Comparison of ENCODE assay signal across 1 cellular context in the genomic region with DNA sequence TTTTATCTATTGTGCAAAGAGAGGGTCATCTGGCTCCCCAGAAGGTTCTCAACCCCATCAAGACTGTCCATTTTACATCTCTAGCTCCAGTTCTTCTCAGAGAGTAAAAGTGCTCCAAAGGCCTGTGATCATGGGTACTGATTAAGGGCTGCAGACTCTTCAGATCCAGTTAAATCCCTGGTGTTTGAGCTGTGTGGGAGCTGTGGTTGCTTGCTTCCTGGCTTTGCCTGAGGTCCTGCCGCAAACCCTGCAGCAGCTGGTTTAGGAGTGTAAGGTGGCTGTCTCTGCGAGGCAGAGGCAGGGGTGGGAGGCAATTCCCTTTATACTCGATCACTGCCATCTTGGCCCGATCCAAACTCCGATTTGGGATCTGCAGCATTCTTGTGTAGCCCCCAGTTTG.
TF ChIP-seq lines count a peak whose summit lies in the region.

No MANE protein-coding gene starts in this region.

TF ChIP-seq in IMR-90, 13 proteins besides CTCF, POLR2A, EP300 and RAD21:
- TF ChIP-seq MAZ (IDR thresholded peaks at IDR 0.05; ENCODE audit: borderline replicate concordance, low read depth, low read length) (no peak), BHLHE40 (IDR thresholded peaks at IDR 0.05; ENCODE audit: low read depth, low read length) (no peak), SMC3 (IDR thresholded peaks at IDR 0.05; ENCODE audit: low read depth, low read length) (no peak), CEBPB (IDR thresholded peaks at IDR 0.05; ENCODE audit: low read depth, low read length) (no peak), NFE2L2 (IDR thresholded peaks at IDR 0.05; ENCODE audit: low read depth, low read length) (no peak), FOS (IDR thresholded peaks at IDR 0.05; ENCODE audit: low read depth, low read length) (no peak), RFX5 (IDR thresholded peaks at IDR 0.05; ENCODE audit: low read depth, low read length) (no peak), MAFK (IDR thresholded peaks at IDR 0.05; ENCODE audit: low read depth, low read length) (no peak), RCOR1 (IDR thresholded peaks at IDR 0.05; ENCODE audit: insufficient replicate concordance, low read length) (no peak), MXI1 (IDR thresholded peaks at IDR 0.05; ENCODE audit: borderline replicate concordance, low read depth, low read length) (no peak), CHD1 (IDR thresholded peaks at IDR 0.05; ENCODE audit: low read depth, low read length) (no peak)
- TF ChIP-seq, protein P1, sequence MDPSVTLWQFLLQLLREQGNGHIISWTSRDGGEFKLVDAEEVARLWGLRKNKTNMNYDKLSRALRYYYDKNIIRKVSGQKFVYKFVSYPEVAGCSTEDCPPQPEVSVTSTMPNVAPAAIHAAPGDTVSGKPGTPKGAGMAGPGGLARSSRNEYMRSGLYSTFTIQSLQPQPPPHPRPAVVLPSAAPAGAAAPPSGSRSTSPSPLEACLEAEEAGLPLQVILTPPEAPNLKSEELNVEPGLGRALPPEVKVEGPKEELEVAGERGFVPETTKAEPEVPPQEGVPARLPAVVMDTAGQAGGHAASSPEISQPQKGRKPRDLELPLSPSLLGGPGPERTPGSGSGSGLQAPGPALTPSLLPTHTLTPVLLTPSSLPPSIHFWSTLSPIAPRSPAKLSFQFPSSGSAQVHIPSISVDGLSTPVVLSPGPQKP (IDR thresholded peaks at IDR 0.05; ENCODE audit: borderline replicate concordance, low read depth, low read length) = no peak
- TF ChIP-seq, protein P2, sequence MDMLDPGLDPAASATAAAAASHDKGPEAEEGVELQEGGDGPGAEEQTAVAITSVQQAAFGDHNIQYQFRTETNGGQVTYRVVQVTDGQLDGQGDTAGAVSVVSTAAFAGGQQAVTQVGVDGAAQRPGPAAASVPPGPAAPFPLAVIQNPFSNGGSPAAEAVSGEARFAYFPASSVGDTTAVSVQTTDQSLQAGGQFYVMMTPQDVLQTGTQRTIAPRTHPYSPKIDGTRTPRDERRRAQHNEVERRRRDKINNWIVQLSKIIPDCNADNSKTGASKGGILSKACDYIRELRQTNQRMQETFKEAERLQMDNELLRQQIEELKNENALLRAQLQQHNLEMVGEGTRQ (IDR thresholded peaks at IDR 0.05; ENCODE audit: low read depth, low read length) = no peak
